ENCODE assay signal across 8 cellular contexts in the genomic region with DNA sequence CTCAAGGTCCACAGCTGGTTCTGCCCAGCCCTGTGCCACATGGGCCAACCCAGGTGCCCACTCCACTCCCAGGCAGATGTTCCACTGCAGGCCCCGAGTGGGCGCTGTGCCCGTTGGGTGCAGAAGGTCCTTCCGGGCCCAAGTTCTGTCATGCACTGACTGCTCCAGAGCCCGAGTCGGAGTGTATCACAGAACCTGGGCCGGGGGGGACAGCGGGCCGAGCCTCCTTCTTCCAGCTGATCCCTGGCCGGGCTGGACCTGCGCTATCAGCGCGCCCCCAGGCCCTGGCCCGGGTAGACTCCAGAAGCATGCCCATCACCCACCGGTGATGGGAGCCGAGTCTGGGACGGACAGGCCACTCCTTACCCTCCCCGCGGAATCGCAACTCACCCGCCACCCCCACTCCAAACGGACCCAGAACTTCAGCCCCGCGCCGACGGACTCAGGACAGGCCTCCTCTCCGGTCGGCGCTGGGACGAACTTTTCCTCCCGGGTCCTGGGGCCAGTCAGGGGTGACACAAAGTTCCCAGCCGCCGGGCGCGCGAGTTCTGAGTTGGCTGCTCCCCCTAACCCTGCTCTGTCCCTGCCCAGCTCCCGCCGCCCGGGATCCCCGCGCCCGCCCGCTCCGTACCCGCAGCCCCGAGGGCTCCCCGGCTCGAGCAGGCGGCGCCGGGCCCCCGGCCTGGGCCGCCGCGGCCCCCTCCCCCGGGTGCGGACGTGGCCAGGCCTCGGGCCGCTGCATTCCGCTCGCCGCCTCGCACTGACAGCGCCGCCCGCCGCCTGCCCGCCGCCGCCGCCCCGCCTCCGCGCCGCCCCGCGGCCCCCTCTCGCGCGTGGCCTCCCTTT. TPM values are rescaled to one million over a fixed set of nuclear protein-coding genes. Genes with fewer than 3 reads are reported as not detected.
DNase-seq lines count a peak whose midpoint lies in the region; ATAC-seq and TF ChIP-seq lines count a peak whose summit lies in the region.

A gene with protein sequence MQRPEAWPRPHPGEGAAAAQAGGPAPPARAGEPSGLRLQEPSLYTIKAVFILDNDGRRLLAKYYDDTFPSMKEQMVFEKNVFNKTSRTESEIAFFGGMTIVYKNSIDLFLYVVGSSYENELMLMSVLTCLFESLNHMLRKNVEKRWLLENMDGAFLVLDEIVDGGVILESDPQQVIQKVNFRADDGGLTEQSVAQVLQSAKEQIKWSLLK (minus strand): TSS at position 762 of the 846 bp plus-strand sequence. CDS start 20 bp downstream, at position 742.

- no peaks in the 10 kb centered on the region for H3K27me3 ChIP-seq in BE2C

- no peaks in the 10 kb centered on the region for H3K9me3 ChIP-seq in BE2C

- H3K4me3 Mint-ChIP-seq in WTC11: peak within 1 kb of the TSS; percentile 79
- peak within 1 kb of the TSS; percentile 78 for H3K4me3 Mint-ChIP-seq in central memory CD8-positive, alpha-beta T cell

- POLR2A ChIA-PET in WTC11 (lab: Charles Lee): interaction anchor here (0.8 to 1.5 kb wide), 2 partner anchors 11 to 19 kb away, joined by 3 to 4 read pairs; a partner anchor contains a TSS

- DNase-seq in BE2C: peak; percentile 59
- DNase-seq in WTC11 (ENCODE audit: low spot score): peak; percentile 55
- DNase-seq in central memory CD8-positive, alpha-beta T cell (ENCODE audit: low spot score in 2 of 2): peak; percentile 44 to 48
- DNase-seq in left lobe of liver (ENCODE audit: low spot score): peak; percentile 75
- peak; percentile 69 for DNase-seq in stimulated activated CD4-positive, alpha-beta T cell treated with anti-CD3 and anti-CD28 coated beads, Interleukin-4, amount 100 ng/mL, for 24 hours
- no peak for DNase-seq in NCI-H1436 (lab: John Stamatoyannopoulos, UW)

- H3K36me3 ChIP-seq in BE2C: no peaks in the 10 kb centered on the region

- peak within 1 kb of the TSS; percentile 77 for H3K4me3 ChIP-seq in BE2C (ENCODE audit: low read depth, low read length)

- H3K27me3 Mint-ChIP-seq in WTC11 (ENCODE audit: low read depth): peaks cover 59% of the 10 kb centered on the region
- H3K27me3 Mint-ChIP-seq in central memory CD8-positive, alpha-beta T cell: peaks cover 52% of the 10 kb centered on the region

- peak; percentile 70 for TF ChIP-seq CTCF in BE2C (IDR thresholded peaks at IDR 0.05; ENCODE audit: low read depth, low read length)
- TF ChIP-seq CTCF in WTC11 (IDR thresholded peaks at IDR 0.05): no peak

- H3K36me3 Mint-ChIP-seq in WTC11: no peaks in the 10 kb centered on the region
- H3K36me3 Mint-ChIP-seq in central memory CD8-positive, alpha-beta T cell (ENCODE audit: insufficient read depth): no peaks in the 10 kb centered on the region

- H3K27ac Mint-ChIP-seq in WTC11: no peak within 1 kb of the TSS
- peak within 1 kb of the TSS; percentile 48 for H3K27ac Mint-ChIP-seq in central memory CD8-positive, alpha-beta T cell (ENCODE audit: low read depth)

- no peaks in the 10 kb centered on the region for H3K9me3 Mint-ChIP-seq in WTC11
- no peaks in the 10 kb centered on the region for H3K9me3 Mint-ChIP-seq in central memory CD8-positive, alpha-beta T cell

- no peaks in the 10 kb centered on the region for H3K4me1 ChIP-seq in BE2C

- peaks cover 6% of the 10 kb centered on the region for H3K4me1 Mint-ChIP-seq in WTC11
- H3K4me1 Mint-ChIP-seq in central memory CD8-positive, alpha-beta T cell: peaks cover 6% of the 10 kb centered on the region

- ATAC-seq in HG02759 (IDR thresholded peaks at IDR 0.05; ENCODE audit: unreplicated experiment): peak; percentile 69
- ATAC-seq in WTC11: peak; percentile 65
- ATAC-seq in central memory CD8-positive, alpha-beta T cell (replicated peaks; ENCODE audit: extremely low read depth, poor library complexity, severe bottlenecking): peak; percentile 90
- ATAC-seq in left lobe of liver: peak; percentile 89
- ATAC-seq in GM18858 (IDR thresholded peaks at IDR 0.05; ENCODE audit: unreplicated experiment): no peak

- CTCF ChIA-PET in WTC11 (lab: Charles Lee): interaction anchor here (1.1 to 3.7 kb wide), 10 partner anchors 11 to 71 kb away, joined by 3 to 34 read pairs (median 6); a partner anchor contains a TSS

TF ChIP-seq in WTC11, 78 proteins besides CTCF, POLR2A, EP300 and RAD21:
- TF ChIP-seq CREB1 (CRISPR knock-in tag; IDR thresholded peaks at IDR 0.05): no peak
- no peak for TF ChIP-seq TP53 (CRISPR knock-in tag; IDR thresholded peaks at IDR 0.05)
- no peak for TF ChIP-seq CREM (CRISPR knock-in tag; IDR thresholded peaks at IDR 0.05)
- TF ChIP-seq FOXP1 (CRISPR knock-in tag; IDR thresholded peaks at IDR 0.05; ENCODE audit: borderline replicate concordance): peak; percentile 66; the same call in 1 of the 2 replicates
- no peak for TF ChIP-seq JUN (CRISPR knock-in tag; IDR thresholded peaks at IDR 0.05)

RNA-seq across cellular contexts. Expression of the gene that starts here (rescaled TPM):
- 9.3 TPM for polyA plus RNA-seq in BE2C (2012; ENCODE audit: insufficient read depth, insufficient read length, low read depth)
- total RNA-seq in WTC11 (2021) (0.37 to 0.44 TPM in 2 of 3 replicates, not detected in the other), left lobe of liver (23.1 TPM)

Comparison
In these comparisons a context has a peak if more than half of its experiments do, and no peak if none do; other contexts are left out.
1. RNA of the gene that starts here (total RNA-seq): 23.1 TPM in left lobe of liver (single experiment); 0.37 to 0.44 TPM in WTC11; every median in the first group is over 10 times any median in the second.
2. Peak in DNase-seq and ATAC-seq in WTC11; RNA of the gene not detected or under 1 TPM.